8 cellular contexts compared by ENCODE assay signal in the genomic region with DNA sequence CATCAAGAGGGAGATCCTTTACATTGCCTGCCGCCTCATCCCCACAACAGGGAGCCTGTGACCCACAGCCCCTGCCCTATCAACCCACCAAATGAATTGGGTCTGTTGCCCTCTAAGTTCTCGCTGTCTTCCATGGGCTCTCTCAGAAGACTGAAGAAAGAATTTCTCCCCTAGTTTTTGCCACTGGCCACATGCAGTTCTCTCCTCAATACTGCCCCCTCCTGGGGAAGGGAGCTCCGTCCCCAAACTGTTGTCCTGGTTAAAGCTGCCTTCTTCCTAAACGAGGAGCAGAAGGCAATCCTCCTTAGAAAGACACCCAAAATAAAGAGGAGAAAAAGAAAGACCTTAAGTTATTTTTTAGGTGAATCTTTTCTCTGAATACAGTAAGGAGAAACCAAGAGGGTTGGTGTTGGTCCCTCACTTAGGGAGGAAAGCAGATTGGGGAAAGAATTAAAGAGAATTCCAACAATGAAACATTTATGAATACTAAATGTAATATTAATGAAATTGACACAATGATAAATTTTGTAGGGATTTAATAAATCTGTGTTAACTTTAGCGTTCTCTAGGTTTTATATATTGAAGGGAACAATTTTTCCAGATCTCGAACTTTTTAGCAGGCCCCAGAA. TPM values are rescaled to one million over a fixed set of nuclear protein-coding genes. Genes with fewer than 3 reads are reported as not detected.
DNase-seq lines count a peak whose midpoint lies in the region; ATAC-seq and TF ChIP-seq lines count a peak whose summit lies in the region.

No MANE protein-coding gene starts in this region.

- no peaks in the 10 kb centered on the region for H3K79me2 ChIP-seq in DOHH2 (ENCODE audit: control insufficient read depth, low read length)

- H3K4me3 ChIP-seq in DOHH2 (ENCODE audit: low read length) (no peak overlapping the region), testis (no peak overlapping the region)

- DNase-seq in KBM-7 = peak; percentile 83
- peak; percentile 72 for DNase-seq in SKM-1 treated with dmso at 0.1 percent for 144 hours (lab: John Stamatoyannopoulos, UW; ENCODE audit: unreplicated experiment)
- peak; percentile 21 for DNase-seq in central memory CD4-positive, alpha-beta T cell
- DNase-seq in medulla oblongata (ENCODE audit: extremely low spot score) = peak; percentile 82
- peak; percentile 72 for DNase-seq in testis

- no peaks in the 10 kb centered on the region for H3K9me2 ChIP-seq in DOHH2 (replicated peaks; ENCODE audit: control insufficient read depth, low read length)

- no peaks in the 10 kb centered on the region for H4K20me1 ChIP-seq in DOHH2 (ENCODE audit: control insufficient read depth, insufficient read depth, low read depth, low read length)

- TF ChIP-seq POLR2A in testis (IDR thresholded peaks at IDR 0.05) = no peak

- H3K4me2 ChIP-seq in DOHH2 (ENCODE audit: low read length) = no peak overlapping the region

- TF ChIP-seq CTCF in DOHH2 (IDR thresholded peaks at IDR 0.05; ENCODE audit: low read depth, low read length, poor library complexity, severe bottlenecking) = peak; percentile 86
- peak; percentile 18 to 61 (median 33) for TF ChIP-seq CTCF in testis (IDR thresholded peaks at IDR 0.05)

- no peaks in the 10 kb centered on the region for H3K27me3 ChIP-seq in DOHH2 (ENCODE audit: control insufficient read depth, low read length)
- H3K27me3 ChIP-seq in testis = no peaks in the 10 kb centered on the region

- H3K4me1 ChIP-seq in DOHH2 (ENCODE audit: control insufficient read depth, low read length) (no peaks in the 10 kb centered on the region), testis (no peaks in the 10 kb centered on the region)

- H3K9me3 ChIP-seq in DOHH2 (ENCODE audit: control insufficient read depth, insufficient read depth, low read length) (no peaks in the 10 kb centered on the region), testis (no peaks in the 10 kb centered on the region)

- H3K27ac ChIP-seq in DOHH2 (ENCODE audit: low read depth, low read length) = no peak overlapping the region
- no peak overlapping the region for H3K27ac ChIP-seq in testis

- no peaks in the 10 kb centered on the region for H3F3A ChIP-seq in DOHH2 (ENCODE audit: control insufficient read depth, insufficient read depth)

- ATAC-seq in GM19452 (IDR thresholded peaks at IDR 0.05; ENCODE audit: unreplicated experiment) (peak; percentile 72), HG03460 (IDR thresholded peaks at IDR 0.05; ENCODE audit: unreplicated experiment) (no peak)

- in situ Hi-C loops in KBM-7 (cut with MboI; ENCODE audit: low pct_unique_long_range_greater_than_20kb, low sequenced_read_pairs) = loop anchor here (25.0 kb wide), 1 partner anchor 1177 kb away; no protein-coding TSS in a partner anchor

- 57 to 72% methylated on average over 6 of the region's 6 CpGs for WGBS in testis, 2 donors

- H3K36me3 ChIP-seq in DOHH2 (ENCODE audit: control insufficient read depth, low read length) (no peaks in the 10 kb centered on the region), testis (ENCODE audit: low read depth, missing control alignments) (no peaks in the 10 kb centered on the region)

- intact Hi-C loops in testis (cut with DNase I; ENCODE audit: low total_unique reads) = no loop called here

RNA-seq across cellular contexts. Expression of a gene that starts 31.1 kb away (rescaled TPM):
- total RNA-seq in testis = 10 to 100 TPM; 14.1 to 15.1 TPM
- 5.1 TPM for polyA plus RNA-seq in testis (ENCODE audit: insufficient read depth, low read depth, low replicate concordance)

Comparison
In these comparisons a context has a peak if more than half of its experiments do, and no peak if none do; other contexts are left out.
1. DNase-seq: peak in every context shown above with its lines; median percentile 83 in KBM-7; 82 in medulla oblongata; 72 in SKM-1 treated with dmso at 0.1 percent for 144 hours; 72 in testis; 21 in central memory CD4-positive, alpha-beta T cell.